26 cellular contexts compared by ENCODE assay signal in genomic region chr13:58531614-58532013, GRCh38.
"Had no signal": no experiment of that assay in that cellular context is flagged by ENCODE, and none has a peak within 500 bp of the region (broad histone marks: within the 10 kb centered on the region; RNA-seq: fewer than 3 reads in every experiment).

No MANE protein-coding gene starts in this region.

- H3K27ac Mint-ChIP-seq: memory B cell; naive thymus-derived CD4-positive, alpha-beta T cell; natural killer cell treated with Interleukin-12 subunit alpha and Interleukin-12 subunit beta and Interleukin-15 and Interleukin-18, amount 100 ng/mL, for 72 hours; progenitor cell of endocrine pancreas; stimulated activated naive B cell treated with anti-CD40 and anti-IgM and Interleukin-4, amounts not matched to agents 10 μg/mL and 1 μg/mL and 100 μg/mL, for 72 hours had no signal

- H3K4me3 Mint-ChIP-seq: memory B cell; naive thymus-derived CD4-positive, alpha-beta T cell; natural killer cell treated with Interleukin-12 subunit alpha and Interleukin-12 subunit beta and Interleukin-15 and Interleukin-18, amount 100 ng/mL, for 72 hours; stimulated activated naive B cell treated with anti-CD40 and anti-IgM and Interleukin-4, amounts not matched to agents 10 μg/mL and 1 μg/mL and 100 μg/mL, for 72 hours had no signal

- H3K27me3 Mint-ChIP-seq: memory B cell; naive thymus-derived CD4-positive, alpha-beta T cell; natural killer cell treated with Interleukin-12 subunit alpha and Interleukin-12 subunit beta and Interleukin-15 and Interleukin-18, amount 100 ng/mL, for 72 hours; progenitor cell of endocrine pancreas; stimulated activated naive B cell treated with anti-CD40 and anti-IgM and Interleukin-4, amounts not matched to agents 10 μg/mL and 1 μg/mL and 100 μg/mL, for 72 hours had no signal

- H3K36me3 ChIP-seq: left lung, ovary, right atrium auricular region, stomach, thyroid gland, transverse colon, upper lobe of left lung, vagina had no signal

- ATAC-seq: left cardiac atrium; left lung; mucosa of descending colon; naive thymus-derived CD4-positive, alpha-beta T cell; natural killer cell treated with Interleukin-12 subunit alpha and Interleukin-12 subunit beta and Interleukin-15 and Interleukin-18, amount 100 ng/mL, for 72 hours; sciatic nerve; stimulated activated naive B cell treated with anti-CD40 and anti-IgM and Interleukin-4, amounts not matched to agents 10 μg/mL and 1 μg/mL and 100 μg/mL, for 72 hours; stimulated activated naive CD8-positive, alpha-beta T cell treated with anti-CD3 and anti-CD28 coated beads, Interleukin-15, Interleukin-2, amounts not matched to agents 100 U/mL and 50 U/mL, for 24 hours had no signal

- H3K27me3 ChIP-seq: left lung, ovary, right atrium auricular region, stomach, testis, thyroid gland, transverse colon, upper lobe of left lung, vagina had no signal

- H3K4me3 ChIP-seq: left lung, mucosa of descending colon, ovary, right atrium auricular region, skin epidermis, stomach, testis, thyroid gland, transverse colon, upper lobe of left lung, vagina had no signal

- H3K4me1 ChIP-seq: left lung, right atrium auricular region, stomach, testis, thyroid gland, transverse colon, upper lobe of left lung, vagina had no signal

- H3K36me3 Mint-ChIP-seq: memory B cell; naive thymus-derived CD4-positive, alpha-beta T cell; natural killer cell treated with Interleukin-12 subunit alpha and Interleukin-12 subunit beta and Interleukin-15 and Interleukin-18, amount 100 ng/mL, for 72 hours; stimulated activated naive B cell treated with anti-CD40 and anti-IgM and Interleukin-4, amounts not matched to agents 10 μg/mL and 1 μg/mL and 100 μg/mL, for 72 hours had no signal

- H3K9me3 ChIP-seq: ovary, right atrium auricular region, stomach, testis, thyroid gland, transverse colon, upper lobe of left lung, vagina had no signal

- DNase-seq: hippocampal formation; kidney glomerular epithelial cell; left cardiac atrium; left lung; midbrain; mucosa of descending colon; naive thymus-derived CD4-positive, alpha-beta T cell; ovary; stimulated activated CD4-positive, alpha-beta T cell treated with anti-CD3 and anti-CD28 coated beads, Interleukin-12 subunit alpha, Interleukin-12 subunit beta, amount 100 ng/mL, for 4 hours; stimulated activated CD4-positive, alpha-beta T cell treated with anti-CD3 and anti-CD28 coated beads, Interleukin-15, amount 100 ng/mL, for 24 hours; stimulated activated CD4-positive, alpha-beta T cell treated with anti-CD3 and anti-CD28 coated beads, Interleukin-2, amount 100 ng/mL, for 24 hours; stimulated activated CD4-positive, alpha-beta T cell treated with anti-CD3 and anti-CD28 coated beads, Interleukin-4, amount 100 ng/mL, for 1 hour; stimulated activated naive B cell treated with anti-CD40 and anti-IgM and Interleukin-4, amounts not matched to agents 10 μg/mL and 1 μg/mL and 100 μg/mL, for 72 hours; stimulated activated naive CD8-positive, alpha-beta T cell treated with anti-CD3 and anti-CD28 coated beads, Interleukin-15, Interleukin-2, amounts not matched to agents 100 U/mL and 50 U/mL, for 24 hours; stomach; testis; thyroid gland; transverse colon; upper lobe of left lung had no signal

- H3K4me1 Mint-ChIP-seq: memory B cell; stimulated activated naive B cell treated with anti-CD40 and anti-IgM and Interleukin-4, amounts not matched to agents 10 μg/mL and 1 μg/mL and 100 μg/mL, for 72 hours had no signal

- H3K27ac ChIP-seq: left lung, ovary, right atrium auricular region, skin epidermis, stomach, testis, thyroid gland, transverse colon, upper lobe of left lung, vagina had no signal
